In genomic region chr7:64603271-64603670, GRCh38 we compare ENCODE assay signal across 34 cellular contexts.
"Had no signal": no experiment of that assay in that cellular context is flagged by ENCODE, and none has a peak within 500 bp of the region (broad histone marks: within the 10 kb centered on the region; RNA-seq: fewer than 3 reads in every experiment).

No MANE protein-coding gene starts in this region.

- H3K9me3 ChIP-seq: MG63 had no signal

- H3K27me3 ChIP-seq: MG63 had no signal

- H3K4me2 ChIP-seq: KMS-11 had no signal

- H3K9ac ChIP-seq: KMS-11 had no signal

- H3K4me3 ChIP-seq: MG63 had no signal

- DNase-seq: Karpas-422, Kasumi-1, MG63, MM.1S, MV-4-11, NCI-H1048, NCI-H1092, NCI-H1092 treated with DMSO at 0.1 percent for 48 hours, NCI-H1105, NCI-H1105 treated with DMSO at 0.1 percent for 48 hours, NCI-H1417, NCI-H1417 treated with DMSO at 0.1 percent for 48 hours, NCI-H1436, NCI-H1436 treated with DMSO at 0.1 percent for 48 hours, NCI-H146, NCI-H1694, NCI-H1694 treated with DMSO at 0.1 percent for 48 hours, NCI-H187, NCI-H187 treated with DMSO at 0.1 percent for 48 hours, NCI-H1930, NCI-H2029, NCI-H2029 treated with DMSO at 0.1 percent for 48 hours, NCI-H2081, NCI-H2081 treated with DMSO at 0.1 percent for 48 hours, NCI-H2107, NCI-H2171, NCI-H2171 treated with DMSO at 0.1 percent for 48 hours, NCI-H2227 treated with DMSO at 0.1 percent for 48 hours, NCI-H226, NCI-H345, NCI-H446, NCI-H446 treated with DMSO at 0.1 percent for 48 hours, NCI-H510A had no signal

- H3K36me3 ChIP-seq: MG63 had no signal

- H3K27ac ChIP-seq: KMS-11 had no signal
